1 cellular context compared by ENCODE assay signal in genomic region chr9:19464061-19464763, GRCh38.
TF ChIP-seq lines count a peak whose summit lies in the region.

No MANE protein-coding gene starts in this region.

TF ChIP-seq in WTC11, 78 proteins besides CTCF, POLR2A, EP300 and RAD21 (continued from another document):
- TF ChIP-seq ARID4B (CRISPR knock-in tag; IDR thresholded peaks at IDR 0.05; ENCODE audit: borderline replicate concordance) (no peak), MYBL2 (CRISPR knock-in tag; IDR thresholded peaks at IDR 0.05) (no peak), RELA (CRISPR knock-in tag; IDR thresholded peaks at IDR 0.05; ENCODE audit: borderline replicate concordance) (no peak), USF2 (CRISPR knock-in tag; IDR thresholded peaks at IDR 0.05) (no peak)
